ENCODE assay signal across 25 cellular contexts in genomic region chr1:99507906-99508732, GRCh38.
"Had no signal": no experiment of that assay in that cellular context is flagged by ENCODE, and none has a peak within 500 bp of the region (broad histone marks: within the 10 kb centered on the region; RNA-seq: fewer than 3 reads in every experiment).

No MANE protein-coding gene starts in this region.

- H3K9me3 ChIP-seq: adrenal gland, Peyer's patch, SJCRH30 had no signal

- H3K4me1 ChIP-seq: adrenal gland, Peyer's patch, SJCRH30 had no signal

- ATAC-seq: activated CD8-positive, alpha-beta T cell treated with anti-CD3 and anti-CD28 coated beads for 36 hours; activated naive CD4-positive, alpha-beta T cell treated with anti-CD3 and anti-CD28 coated beads, Interleukin-2, amount 50 U/mL, for 72 hours; activated T-cell treated with anti-CD3 and anti-CD28 coated beads, Interleukin-2, amount 50 U/mL, for 4 hours; PC-3 had no signal

- H3K36me3 ChIP-seq: adrenal gland, brain microvascular endothelial cell, Peyer's patch, SJCRH30 had no signal

- H3K4me3 ChIP-seq: adrenal gland, Peyer's patch, SJCRH30, SK-N-MC had no signal

- DNase-seq: activated CD4-positive, alpha-beta T cell treated with anti-CD3 and anti-CD28 coated beads, Interleukin-2, amount 10 ng/mL, durations not matched to agents 24 days and 14 days; activated CD4-positive, alpha-beta T cell treated with anti-CD3 and anti-CD28 coated beads, Interleukin-2, amount 50 U/mL, for 4 hours; activated CD8-positive, alpha-beta T cell treated with anti-CD3 and anti-CD28 coated beads for 36 hours; activated gamma-delta T cell treated with Interleukin-2 at 50 U/mL for 16 hours; activated naive CD4-positive, alpha-beta T cell treated with anti-CD3 and anti-CD28 coated beads for 36 hours; activated T-cell treated with anti-CD3 and anti-CD28 coated beads, Interleukin-2, amount 50 U/mL, for 4 hours; brain microvascular endothelial cell; Karpas-422; KBM-7; NCI-H1105; NCI-H1417 treated with DMSO at 0.1 percent for 48 hours; NCI-H1694 treated with DMSO at 0.1 percent for 48 hours; NCI-H2029; NCI-H345; NCI-H748 treated with DMSO at 0.1 percent for 48 hours; NK-92 treated with Interleukin-12 subunit alpha and Interleukin-12 subunit beta, amount 100 ng/mL, for 24 hours; PC-3; Peyer's patch; RPMI8226; SHP77; T1000 had no signal

- H3K27me3 ChIP-seq: adrenal gland, brain microvascular endothelial cell, Peyer's patch, SJCRH30 had no signal

- H3K27ac ChIP-seq: brain microvascular endothelial cell, Peyer's patch, SJCRH30, SK-N-MC had no signal
